1 cellular context compared by ENCODE assay signal in genomic region chr11:123083623-123084029, GRCh38.
TF ChIP-seq lines count a peak whose summit lies in the region.

No MANE protein-coding gene starts in this region.

TF ChIP-seq in HEK293, 187 proteins besides CTCF, POLR2A, EP300 and RAD21 (continued from another document):
- TF ChIP-seq ZBTB6 (tag by site-specific recombination; IDR thresholded peaks at IDR 0.05) (no peak), ZFP41 (tag by site-specific recombination; IDR thresholded peaks at IDR 0.05; ENCODE audit: borderline replicate concordance) (no peak), ZNF558 (tag by site-specific recombination; IDR thresholded peaks at IDR 0.05) (no peak), ZNF529 (tag by site-specific recombination; IDR thresholded peaks at IDR 0.05; ENCODE audit: insufficient replicate concordance) (no peak), GLI4 (tag by site-specific recombination; IDR thresholded peaks at IDR 0.05) (no peak), ZNF214 (tag by site-specific recombination; IDR thresholded peaks at IDR 0.05; ENCODE audit: borderline replicate concordance) (no peak), ZNF629 (tag by site-specific recombination; IDR thresholded peaks at IDR 0.05) (peak; percentile 63), KLF8 (tag by site-specific recombination; IDR thresholded peaks at IDR 0.05) (no peak), ZSCAN30 (tag by site-specific recombination; IDR thresholded peaks at IDR 0.05) (no peak), ZNF664 (tag by site-specific recombination; IDR thresholded peaks at IDR 0.05) (no peak), ZNF223 (tag by site-specific recombination; IDR thresholded peaks at IDR 0.05) (no peak), ZFHX2 (tag by site-specific recombination; conservative IDR thresholded peaks at IDR 0.05) (no peak), ZNF654 (tag by site-specific recombination; IDR thresholded peaks at IDR 0.05; ENCODE audit: low read depth) (no peak), ZBTB17 (tag by site-specific recombination; IDR thresholded peaks at IDR 0.05) (peak; percentile 94), ZNF449 (tag by site-specific recombination; IDR thresholded peaks at IDR 0.05) (no peak), GFI1B (tag by site-specific recombination; IDR thresholded peaks at IDR 0.05) (no peak), ZBTB1 (tag by site-specific recombination; IDR thresholded peaks at IDR 0.05) (no peak), ZNF501 (tag by site-specific recombination; IDR thresholded peaks at IDR 0.05) (no peak), KLF1 (tag by site-specific recombination; IDR thresholded peaks at IDR 0.05) (no peak), ZNF792 (tag by site-specific recombination; IDR thresholded peaks at IDR 0.05) (no peak), ZNF510 (tag by site-specific recombination; IDR thresholded peaks at IDR 0.05; ENCODE audit: insufficient replicate concordance) (no peak), ZNF18 (tag by site-specific recombination; IDR thresholded peaks at IDR 0.05) (peak; percentile 66), ZNF837 (tag by site-specific recombination; IDR thresholded peaks at IDR 0.05) (no peak), IKZF3 (tag by site-specific recombination; IDR thresholded peaks at IDR 0.05) (0 out of 2 replicates have a peak, but pooled peaks have one; percentile 60), ZNF292 (tag by site-specific recombination; IDR thresholded peaks at IDR 0.05; ENCODE audit: borderline replicate concordance, low read depth) (no peak), ZNF600 (tag by site-specific recombination; IDR thresholded peaks at IDR 0.05) (peak; percentile 70; the same call in 1 of the 2 replicates), ZNF513 (tag by site-specific recombination; IDR thresholded peaks at IDR 0.05) (0 out of 2 replicates have a peak, but pooled peaks have one; percentile 32), ZNF239 (tag by site-specific recombination; IDR thresholded peaks at IDR 0.05) (no peak), ZNF324 (tag by site-specific recombination; IDR thresholded peaks at IDR 0.05) (no peak), ZNF624 (tag by site-specific recombination; IDR thresholded peaks at IDR 0.05) (no peak), ZNF398 (tag by site-specific recombination; IDR thresholded peaks at IDR 0.05) (peak; percentile 16; the same call in 1 of the 2 replicates), ZNF114 (tag by site-specific recombination; IDR thresholded peaks at IDR 0.05) (no peak), ZNF830 (tag by site-specific recombination; IDR thresholded peaks at IDR 0.05; ENCODE audit: low read depth) (no peak), ZNF677 (tag by site-specific recombination; IDR thresholded peaks at IDR 0.05) (no peak), ZEB2 (tag by site-specific recombination; IDR thresholded peaks at IDR 0.05) (peak; percentile 31; the same call in 1 of the 2 replicates), ZBTB49 (tag by site-specific recombination; IDR thresholded peaks at IDR 0.05; ENCODE audit: low read depth) (no peak), ZNF610 (tag by site-specific recombination; IDR thresholded peaks at IDR 0.05; ENCODE audit: borderline replicate concordance) (no peak), ZBTB21 (tag by site-specific recombination; IDR thresholded peaks at IDR 0.05) (no peak), SETDB1 (IDR thresholded peaks at IDR 0.05; ENCODE audit: insufficient read length, low read length) (peak; percentile 70), ZNF366 (tag by site-specific recombination; conservative IDR thresholded peaks at IDR 0.05) (peak; percentile 77), ZNF514 (tag by site-specific recombination; IDR thresholded peaks at IDR 0.05) (no peak), REPIN1 (tag by site-specific recombination; IDR thresholded peaks at IDR 0.05; ENCODE audit: low read depth) (no peak), ZNF544 (tag by site-specific recombination; IDR thresholded peaks at IDR 0.05) (no peak), SP7 (tag by site-specific recombination; IDR thresholded peaks at IDR 0.05) (no peak), HOXD13 (CRISPR knock-in tag; IDR thresholded peaks at IDR 0.05; ENCODE audit: borderline replicate concordance) (no peak), RBAK (tag by site-specific recombination; IDR thresholded peaks at IDR 0.05) (no peak), MZF1 (tag by site-specific recombination; IDR thresholded peaks at IDR 0.05; ENCODE audit: borderline replicate concordance) (peak; percentile 69), ZNF580 (tag by site-specific recombination; IDR thresholded peaks at IDR 0.05) (no peak), ZNF76 (tag by site-specific recombination; IDR thresholded peaks at IDR 0.05; ENCODE audit: borderline replicate concordance, low read depth) (no peak), FEZF1 (tag by site-specific recombination; IDR thresholded peaks at IDR 0.05) (no peak), PATZ1 (tag by site-specific recombination; IDR thresholded peaks at IDR 0.05) (no peak), ZNF138 (tag by site-specific recombination; IDR thresholded peaks at IDR 0.05; ENCODE audit: borderline replicate concordance) (no peak), ZNF571 (tag by site-specific recombination; IDR thresholded peaks at IDR 0.05) (no peak), KLF10 (tag by site-specific recombination; IDR thresholded peaks at IDR 0.05) (no peak), PRDM1 (tag by site-specific recombination; IDR thresholded peaks at IDR 0.05) (peak; percentile 89), REST (tag by site-specific recombination; IDR thresholded peaks at IDR 0.05) (no peak)
